9 cellular contexts compared by ENCODE assay signal in genomic region chr9:137138701-137139467, GRCh38. TPM values are rescaled to one million over a fixed set of nuclear protein-coding genes. Genes with fewer than 3 reads are reported as not detected.
DNase-seq lines count a peak whose midpoint lies in the region; ATAC-seq and TF ChIP-seq lines count a peak whose summit lies in the region.
"Had no signal": no experiment of that assay in that cellular context is flagged by ENCODE, and none has a peak within 500 bp of the region (broad histone marks: within the 10 kb centered on the region; RNA-seq: fewer than 3 reads in every experiment).

TSS of gene GRIN1 (plus strand) at chr9:137139154. CDS start at chr9:137139487, 333 bp downstream.

- ATAC-seq in natural killer cell treated with Interleukin-12 subunit alpha and Interleukin-12 subunit beta and Interleukin-15 and Interleukin-18, amount 100 ng/mL, for 72 hours, result peak; percentile 43 to 72
- no peak for ATAC-seq in GM19035 (IDR thresholded peaks at IDR 0.05; ENCODE audit: unreplicated experiment)
- no peak for ATAC-seq in HG03520 (IDR thresholded peaks at IDR 0.05; ENCODE audit: unreplicated experiment)
- no peak for ATAC-seq in HG03135 (IDR thresholded peaks at IDR 0.05; ENCODE audit: unreplicated experiment)

- peaks cover 25% of the 10 kb centered on the region in 2 donors for H3K27me3 Mint-ChIP-seq in natural killer cell treated with Interleukin-12 subunit alpha and Interleukin-12 subunit beta and Interleukin-15 and Interleukin-18, amount 100 ng/mL, for 72 hours

- no peak within 1 kb of the TSS for H3K27ac Mint-ChIP-seq in natural killer cell treated with Interleukin-12 subunit alpha and Interleukin-12 subunit beta and Interleukin-15 and Interleukin-18, amount 100 ng/mL, for 72 hours

- H3K36me3 Mint-ChIP-seq in natural killer cell treated with Interleukin-12 subunit alpha and Interleukin-12 subunit beta and Interleukin-15 and Interleukin-18, amount 100 ng/mL, for 72 hours, result no peaks in the 10 kb centered on the region

- H3K4me3 Mint-ChIP-seq in natural killer cell treated with Interleukin-12 subunit alpha and Interleukin-12 subunit beta and Interleukin-15 and Interleukin-18, amount 100 ng/mL, for 72 hours, result no peak within 1 kb of the TSS

- peak; percentile 58 for DNase-seq in D341Med (ENCODE audit: low spot score)
- peak; percentile 61 for DNase-seq in epidermal melanocyte (ENCODE audit: insufficient read length, low spot score)
- DNase-seq in natural killer cell treated with Interleukin-12 subunit alpha and Interleukin-12 subunit beta and Interleukin-15 and Interleukin-18, amount 100 ng/mL, for 72 hours (ENCODE audit: low spot score), result peak; percentile 67
- no peak for DNase-seq in NAMALWA (ENCODE audit: low spot score)
- DNase-seq: aorta had no signal

- no peaks in the 10 kb centered on the region for H3K9me3 Mint-ChIP-seq in natural killer cell treated with Interleukin-12 subunit alpha and Interleukin-12 subunit beta and Interleukin-15 and Interleukin-18, amount 100 ng/mL, for 72 hours

- peaks cover 0 to 6% of the 10 kb centered on the region in 2 donors for H3K4me1 Mint-ChIP-seq in natural killer cell treated with Interleukin-12 subunit alpha and Interleukin-12 subunit beta and Interleukin-15 and Interleukin-18, amount 100 ng/mL, for 72 hours (ENCODE audit: low read depth in 2 of 2)

TF ChIP-seq in PFSK-1, 5 proteins besides CTCF, POLR2A, EP300 and RAD21:
- TF ChIP-seq, protein P1, sequence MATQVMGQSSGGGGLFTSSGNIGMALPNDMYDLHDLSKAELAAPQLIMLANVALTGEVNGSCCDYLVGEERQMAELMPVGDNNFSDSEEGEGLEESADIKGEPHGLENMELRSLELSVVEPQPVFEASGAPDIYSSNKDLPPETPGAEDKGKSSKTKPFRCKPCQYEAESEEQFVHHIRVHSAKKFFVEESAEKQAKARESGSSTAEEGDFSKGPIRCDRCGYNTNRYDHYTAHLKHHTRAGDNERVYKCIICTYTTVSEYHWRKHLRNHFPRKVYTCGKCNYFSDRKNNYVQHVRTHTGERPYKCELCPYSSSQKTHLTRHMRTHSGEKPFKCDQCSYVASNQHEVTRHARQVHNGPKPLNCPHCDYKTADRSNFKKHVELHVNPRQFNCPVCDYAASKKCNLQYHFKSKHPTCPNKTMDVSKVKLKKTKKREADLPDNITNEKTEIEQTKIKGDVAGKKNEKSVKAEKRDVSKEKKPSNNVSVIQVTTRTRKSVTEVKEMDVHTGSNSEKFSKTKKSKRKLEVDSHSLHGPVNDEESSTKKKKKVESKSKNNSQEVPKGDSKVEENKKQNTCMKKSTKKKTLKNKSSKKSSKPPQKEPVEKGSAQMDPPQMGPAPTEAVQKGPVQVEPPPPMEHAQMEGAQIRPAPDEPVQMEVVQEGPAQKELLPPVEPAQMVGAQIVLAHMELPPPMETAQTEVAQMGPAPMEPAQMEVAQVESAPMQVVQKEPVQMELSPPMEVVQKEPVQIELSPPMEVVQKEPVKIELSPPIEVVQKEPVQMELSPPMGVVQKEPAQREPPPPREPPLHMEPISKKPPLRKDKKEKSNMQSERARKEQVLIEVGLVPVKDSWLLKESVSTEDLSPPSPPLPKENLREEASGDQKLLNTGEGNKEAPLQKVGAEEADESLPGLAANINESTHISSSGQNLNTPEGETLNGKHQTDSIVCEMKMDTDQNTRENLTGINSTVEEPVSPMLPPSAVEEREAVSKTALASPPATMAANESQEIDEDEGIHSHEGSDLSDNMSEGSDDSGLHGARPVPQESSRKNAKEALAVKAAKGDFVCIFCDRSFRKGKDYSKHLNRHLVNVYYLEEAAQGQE (IDR thresholded peaks at IDR 0.05; ENCODE audit: insufficient read depth in 1 of 2, low read depth in 2 of 2, low read length in 2 of 2), result peak; percentile 87 to 96
- no peak for TF ChIP-seq POLR2AphosphoS5 (IDR thresholded peaks at IDR 0.05; ENCODE audit: low read depth, low read length)
- peak; percentile 44; the same call in 1 of the 2 replicates for TF ChIP-seq SIN3A (IDR thresholded peaks at IDR 0.05; ENCODE audit: borderline replicate concordance, insufficient read depth, low read length)

RNA-seq across cellular contexts. Expression of gene GRIN1, which starts in this region (rescaled TPM):
- 1.3 TPM for polyA plus RNA-seq in PFSK-1 (2012; ENCODE audit: insufficient read length, low read depth)
- total RNA-seq in natural killer cell treated with Interleukin-12 subunit alpha and Interleukin-12 subunit beta and Interleukin-15 and Interleukin-18, amount 100 ng/mL, for 72 hours, result under 1 TPM in 1 of 2 donors, not detected in 1; 0.11 TPM
- total RNA-seq: aorta had no signal
- polyA plus RNA-seq: aorta had no signal

Comparison
In these comparisons a context has a peak if more than half of its experiments do, and no peak if none do; other contexts are left out.
1. Peak in DNase-seq and ATAC-seq in natural killer cell treated with Interleukin-12 subunit alpha and Interleukin-12 subunit beta and Interleukin-15 and Interleukin-18, amount 100 ng/mL, for 72 hours; RNA of the gene not detected or under 1 TPM.